1 cellular context compared by ENCODE assay signal in genomic region chr2:177618270-177619253, GRCh38.
TF ChIP-seq lines count a peak whose summit lies in the region.

No MANE protein-coding gene starts in this region.

TF ChIP-seq in K562, 482 proteins besides CTCF, POLR2A, EP300 and RAD21 (continued from another document and continues in another):
- TF ChIP-seq E4F1 (CRISPR knock-in tag; IDR thresholded peaks at IDR 0.05; ENCODE audit: borderline replicate concordance): no peak
- TF ChIP-seq ZNF41 (CRISPR knock-in tag; conservative IDR thresholded peaks at IDR 0.05): 0 out of 2 replicates have a peak, but pooled peaks have one; percentile 49
- TF ChIP-seq ZNF830 (CRISPR knock-in tag; IDR thresholded peaks at IDR 0.05): no peak
- no peak for TF ChIP-seq TAL1 (IDR thresholded peaks at IDR 0.05)
- TF ChIP-seq ATF7 (IDR thresholded peaks at IDR 0.05): peak; percentile 78; the same call in 1 of the 2 replicates
- TF ChIP-seq TAF7 (tag; IDR thresholded peaks at IDR 0.05): no peak
- no peak for TF ChIP-seq TEAD4 (IDR thresholded peaks at IDR 0.05; ENCODE audit: low read length)
- TF ChIP-seq TEAD4 (CRISPR knock-in tag; IDR thresholded peaks at IDR 0.05; ENCODE audit: borderline replicate concordance): no peak
- TF ChIP-seq RBM17 (IDR thresholded peaks at IDR 0.05; ENCODE audit: borderline replicate concordance, low read depth, low read length): no peak
- TF ChIP-seq CCAR2 (IDR thresholded peaks at IDR 0.05; ENCODE audit: low read depth, low read length): no peak
- TF ChIP-seq PHF21A (IDR thresholded peaks at IDR 0.05; ENCODE audit: borderline replicate concordance, low read depth): no peak
- peak in 1 of 2 experiments; percentile 70; a peak in 2 of 4 replicates for TF ChIP-seq FOXA3 (CRISPR knock-in tag; conservative IDR thresholded peaks at IDR 0.05 in 1 of 2, IDR thresholded peaks at IDR 0.05 in 1 of 2)
- no peak for TF ChIP-seq ESRRB (CRISPR knock-in tag; IDR thresholded peaks at IDR 0.05; ENCODE audit: borderline replicate concordance)
- TF ChIP-seq MXD1 (CRISPR knock-in tag; IDR thresholded peaks at IDR 0.05; ENCODE audit: borderline replicate concordance, poor library complexity, severe bottlenecking): no peak
- peak; percentile 60 for TF ChIP-seq BHLHE40 (IDR thresholded peaks at IDR 0.05; ENCODE audit: low read length)
- TF ChIP-seq ZBTB9 (CRISPR knock-in tag; IDR thresholded peaks at IDR 0.05): peak; percentile 88
- no peak for TF ChIP-seq ZNF512 (tag; IDR thresholded peaks at IDR 0.05)
- peak; percentile 88 for TF ChIP-seq NKRF (IDR thresholded peaks at IDR 0.05; ENCODE audit: borderline replicate concordance)
- no peak for TF ChIP-seq ZBTB5 (IDR thresholded peaks at IDR 0.05)
- peak; percentile 85; the same call in 1 of the 2 replicates for TF ChIP-seq KDM2B (CRISPR knock-in tag; IDR thresholded peaks at IDR 0.05)
- no peak for TF ChIP-seq CTCFL (IDR thresholded peaks at IDR 0.05; ENCODE audit: borderline replicate concordance, insufficient read depth, low read depth, low read length, poor library complexity, severe bottlenecking)
- TF ChIP-seq JUND (IDR thresholded peaks at IDR 0.05; ENCODE audit: borderline replicate concordance, low read depth, low read length): no peak
- peak; percentile 48; the same call in 1 of the 3 replicates for TF ChIP-seq JUND (tag; IDR thresholded peaks at IDR 0.05; ENCODE audit: borderline replicate concordance, low read depth, low read length)
- TF ChIP-seq DPF2 (IDR thresholded peaks at IDR 0.05): no peak
- TF ChIP-seq TCF15 (CRISPR knock-in tag; IDR thresholded peaks at IDR 0.05): no peak
- no peak for TF ChIP-seq POLR3A (IDR thresholded peaks at IDR 0.05; ENCODE audit: borderline replicate concordance, extremely low read depth, insufficient read depth, insufficient read length)
- TF ChIP-seq PML (IDR thresholded peaks at IDR 0.05; ENCODE audit: low read length): no peak
- TF ChIP-seq SLC30A9 (CRISPR knock-in tag; IDR thresholded peaks at IDR 0.05): no peak
- no peak for TF ChIP-seq TFE3 (CRISPR knock-in tag; IDR thresholded peaks at IDR 0.05)
- no peak for TF ChIP-seq FOXM1 (IDR thresholded peaks at IDR 0.05; ENCODE audit: low read depth)
- 0 out of 2 replicates have a peak, but pooled peaks have one; percentile 72 for TF ChIP-seq FOXM1 (CRISPR knock-in tag; IDR thresholded peaks at IDR 0.05; ENCODE audit: low read depth)
- no peak for TF ChIP-seq ARID3A (IDR thresholded peaks at IDR 0.05; ENCODE audit: borderline replicate concordance, low read depth, low read length)
- no peak for TF ChIP-seq GATAD2B (IDR thresholded peaks at IDR 0.05; ENCODE audit: borderline replicate concordance)
- TF ChIP-seq TGIF2 (CRISPR knock-in tag; IDR thresholded peaks at IDR 0.05): no peak
- TF ChIP-seq ZNF780A (CRISPR knock-in tag; IDR thresholded peaks at IDR 0.05): no peak
- TF ChIP-seq PBX2 (CRISPR knock-in tag; IDR thresholded peaks at IDR 0.05; ENCODE audit: low read depth): no peak
- no peak for TF ChIP-seq PBX2 (tag; conservative IDR thresholded peaks at IDR 0.05; ENCODE audit: low read depth)
